ENCODE assay signal across 1 cellular context in genomic region chrX:125628435-125628834, GRCh38.
TF ChIP-seq lines count a peak whose summit lies in the region.

No MANE protein-coding gene starts in this region.

TF ChIP-seq in H1, 55 proteins besides CTCF, POLR2A, EP300 and RAD21:
- peak; percentile 48; the same call in 1 of the 2 replicates for TF ChIP-seq POLR2AphosphoS5 (IDR thresholded peaks at IDR 0.05; ENCODE audit: low read depth, low read length)
- no peak for TF ChIP-seq SP4 (IDR thresholded peaks at IDR 0.05; ENCODE audit: low read length)
